Comparison of ENCODE assay signal across 8 cellular contexts in the genomic region with DNA sequence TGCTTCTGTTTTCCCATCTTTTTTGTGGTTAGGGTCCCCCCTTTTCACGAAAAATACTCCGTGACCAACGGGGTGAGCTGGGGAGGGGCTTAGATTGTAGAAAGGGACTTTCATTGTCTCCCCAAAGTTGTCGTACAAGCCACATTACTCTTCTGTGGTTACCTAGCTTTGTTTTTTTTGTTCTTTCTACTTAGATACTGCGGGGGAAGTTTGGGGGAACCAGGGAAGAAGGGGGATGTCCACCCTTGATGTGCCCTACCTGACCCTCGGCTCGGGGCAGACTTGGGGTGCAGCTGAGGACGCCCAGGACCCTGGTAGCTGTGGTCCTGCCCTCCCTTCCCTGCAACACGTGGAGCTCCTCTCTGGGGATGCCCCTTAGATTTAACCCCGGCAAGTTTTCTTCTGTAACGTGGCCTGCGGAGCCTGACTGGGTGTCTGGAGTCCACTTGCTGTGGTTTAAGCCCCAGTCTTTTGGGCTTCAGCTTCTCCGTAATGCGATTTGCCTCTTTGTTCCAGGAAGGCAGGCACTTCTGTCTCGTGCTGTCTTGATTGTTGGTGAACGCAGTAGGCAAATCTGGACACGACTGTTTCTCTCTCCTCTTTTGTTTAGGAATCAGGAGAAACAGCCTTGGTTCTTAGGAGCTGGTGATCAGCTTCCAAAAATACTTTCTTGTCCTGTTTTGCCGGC. TPM values are rescaled to one million over a fixed set of nuclear protein-coding genes. Genes with fewer than 3 reads are reported as not detected.
A peak's percentile ranks its signal among the peaks of the same experiment; 100 is the strongest.
DNase-seq lines count a peak whose midpoint lies in the region; ATAC-seq and TF ChIP-seq lines count a peak whose summit lies in the region.

No MANE protein-coding gene starts in this region.

- no peaks in the 10 kb centered on the region for H3K27me3 ChIP-seq in A673 (replicated peaks; ENCODE audit: insufficient read depth, low read depth, low read length, poor library complexity)

- POLR2A ChIA-PET in A673 (lab: Charles Lee; ENCODE audit: low non-redundant PET): interaction anchor here (0.7 kb wide), 1 partner anchor 23 kb away, joined by 3 read pairs; no protein-coding TSS in a partner anchor

- CTCF ChIA-PET in A673 (lab: Charles Lee): no interaction called here

- H3K36me3 ChIP-seq in A673 (ENCODE audit: insufficient read depth, low read length, poor library complexity, severe bottlenecking): no peaks in the 10 kb centered on the region

- BruUV-seq in A673 (replicated peaks; lab: Mats Ljungman, UMichigan): no TSS peak

- peaks cover 15% of the 10 kb centered on the region for H3K4me1 ChIP-seq in A673 (ENCODE audit: insufficient read depth, low read length, poor library complexity, severe bottlenecking)

- H3K27ac ChIP-seq in A673 (ENCODE audit: low read depth, low read length, poor library complexity, severe bottlenecking): peak overlapping the region; percentile 89

- H3K4me3 ChIP-seq in A673 (ENCODE audit: low read depth, low read length, poor library complexity, severe bottlenecking): peak overlapping the region; percentile 92

- H3K9me3 ChIP-seq in A673 (ENCODE audit: low read depth, low read length, poor library complexity, severe bottlenecking): no peaks in the 10 kb centered on the region

- no peak for TF ChIP-seq CTCF in A673 (conservative IDR thresholded peaks at IDR 0.05; ENCODE audit: low read depth, low read length)
- no peak for TF ChIP-seq CTCF in GM20000 (IDR thresholded peaks at IDR 0.05; ENCODE audit: extremely low read depth, missing control alignments)

- intact Hi-C loops in A673 (cut with micrococcal nuclease; ENCODE audit: unreplicated experiment): no loop called here

- DNase-seq in A673 (ENCODE audit: low spot score) (peak; percentile 48), GM20000 (ENCODE audit: low spot score) (peak; percentile 74), RKO (ENCODE audit: low spot score) (peak; percentile 54), glomerular visceral epithelial cell (ENCODE audit: extremely low spot score) (peak; percentile 49), pons (ENCODE audit: low spot score) (peak; percentile 42), HK-2 (ENCODE audit: unreplicated experiment) (no peak)
- peak; percentile 41 for DNase-seq in activated naive CD4-positive, alpha-beta T cell treated with anti-CD3 and anti-CD28 coated beads, Interleukin-2, amount 50 U/mL, for 16 hours

- ATAC-seq in HG02885 (IDR thresholded peaks at IDR 0.05; ENCODE audit: poor library complexity, unreplicated experiment): no peak

RNA-seq across cellular contexts. Expression of gene ABCC1, which starts 0.9 kb away (rescaled TPM):
- 25.0 and 32.1 TPM in 2 replicates for total RNA-seq in A673 (2021)
